ENCODE assay signal across 1 cellular context in the genomic region with DNA sequence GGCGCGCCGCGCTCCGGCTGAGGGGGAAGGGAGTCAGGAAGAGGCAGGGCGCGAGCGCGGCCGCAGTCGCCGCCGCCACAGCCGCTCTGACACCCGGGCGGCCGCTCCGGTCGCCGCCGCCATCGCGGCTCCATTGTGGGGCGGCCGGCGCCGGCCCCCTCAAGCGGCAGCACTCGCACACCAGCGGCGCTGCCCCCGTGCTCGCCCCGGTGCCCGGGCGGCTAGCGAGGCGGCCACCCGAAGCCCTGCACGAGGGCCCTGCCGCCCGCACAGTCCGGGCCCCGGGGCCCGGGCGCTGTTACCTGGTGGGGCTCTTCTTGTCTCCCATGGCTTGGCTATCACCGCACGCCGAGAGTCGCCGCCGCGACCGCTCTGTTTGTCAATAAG.
TF ChIP-seq lines count a peak whose summit lies in the region.

No MANE protein-coding gene starts in this region.

TF ChIP-seq in GM12878, 131 proteins besides CTCF, POLR2A, EP300 and RAD21 (continued from another document and continues in another):
- TF ChIP-seq, protein P1, sequence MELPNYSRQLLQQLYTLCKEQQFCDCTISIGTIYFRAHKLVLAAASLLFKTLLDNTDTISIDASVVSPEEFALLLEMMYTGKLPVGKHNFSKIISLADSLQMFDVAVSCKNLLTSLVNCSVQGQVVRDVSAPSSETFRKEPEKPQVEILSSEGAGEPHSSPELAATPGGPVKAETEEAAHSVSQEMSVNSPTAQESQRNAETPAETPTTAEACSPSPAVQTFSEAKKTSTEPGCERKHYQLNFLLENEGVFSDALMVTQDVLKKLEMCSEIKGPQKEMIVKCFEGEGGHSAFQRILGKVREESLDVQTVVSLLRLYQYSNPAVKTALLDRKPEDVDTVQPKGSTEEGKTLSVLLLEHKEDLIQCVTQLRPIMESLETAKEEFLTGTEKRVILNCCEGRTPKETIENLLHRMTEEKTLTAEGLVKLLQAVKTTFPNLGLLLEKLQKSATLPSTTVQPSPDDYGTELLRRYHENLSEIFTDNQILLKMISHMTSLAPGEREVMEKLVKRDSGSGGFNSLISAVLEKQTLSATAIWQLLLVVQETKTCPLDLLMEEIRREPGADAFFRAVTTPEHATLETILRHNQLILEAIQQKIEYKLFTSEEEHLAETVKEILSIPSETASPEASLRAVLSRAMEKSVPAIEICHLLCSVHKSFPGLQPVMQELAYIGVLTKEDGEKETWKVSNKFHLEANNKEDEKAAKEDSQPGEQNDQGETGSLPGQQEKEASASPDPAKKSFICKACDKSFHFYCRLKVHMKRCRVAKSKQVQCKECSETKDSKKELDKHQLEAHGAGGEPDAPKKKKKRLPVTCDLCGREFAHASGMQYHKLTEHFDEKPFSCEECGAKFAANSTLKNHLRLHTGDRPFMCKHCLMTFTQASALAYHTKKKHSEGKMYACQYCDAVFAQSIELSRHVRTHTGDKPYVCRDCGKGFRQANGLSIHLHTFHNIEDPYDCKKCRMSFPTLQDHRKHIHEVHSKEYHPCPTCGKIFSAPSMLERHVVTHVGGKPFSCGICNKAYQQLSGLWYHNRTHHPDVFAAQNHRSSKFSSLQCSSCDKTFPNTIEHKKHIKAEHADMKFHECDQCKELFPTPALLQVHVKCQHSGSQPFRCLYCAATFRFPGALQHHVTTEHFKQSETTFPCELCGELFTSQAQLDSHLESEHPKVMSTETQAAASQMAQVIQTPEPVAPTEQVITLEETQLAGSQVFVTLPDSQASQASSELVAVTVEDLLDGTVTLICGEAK (IDR thresholded peaks at IDR 0.05; ENCODE audit: borderline replicate concordance): no peak
- TF ChIP-seq KLF5 (IDR thresholded peaks at IDR 0.05; ENCODE audit: partially characterized antibody): no peak
- TF ChIP-seq BHLHE40 (IDR thresholded peaks at IDR 0.05; ENCODE audit: borderline replicate concordance in 1 of 2, low read depth in 2 of 2, low read length in 1 of 2): no peak
- TF ChIP-seq RUNX3 (IDR thresholded peaks at IDR 0.05; ENCODE audit: low read length): 0 out of 2 replicates have a peak, but pooled peaks have one; percentile 7
- TF ChIP-seq PML (IDR thresholded peaks at IDR 0.05; ENCODE audit: low read length): 0 out of 2 replicates have a peak, but pooled peaks have one; percentile 10
- peak; percentile 69; the same call in 1 of the 2 replicates for TF ChIP-seq YY1 (IDR thresholded peaks at IDR 0.05; ENCODE audit: low read depth, low read length)
- TF ChIP-seq TAF1 (IDR thresholded peaks at IDR 0.05; ENCODE audit: borderline replicate concordance, low read depth, low read length): peak; percentile 24; the same call in 1 of the 2 replicates
- TF ChIP-seq DPF2 (IDR thresholded peaks at IDR 0.05): no peak; the same call in 1 of the 2 replicates
- no peak for TF ChIP-seq SP1 (IDR thresholded peaks at IDR 0.05; ENCODE audit: low read depth, low read length)
- TF ChIP-seq CHD4 (IDR thresholded peaks at IDR 0.05): no peak
- TF ChIP-seq TCF3 (IDR thresholded peaks at IDR 0.05; ENCODE audit: borderline replicate concordance, insufficient read depth, low read depth, low read length): no peak
- no peak for TF ChIP-seq MEF2B (IDR thresholded peaks at IDR 0.05; ENCODE audit: partially characterized antibody, poor library complexity, severe bottlenecking)
- TF ChIP-seq ZBTB11 (CRISPR knock-in tag; IDR thresholded peaks at IDR 0.05): no peak
- TF ChIP-seq, protein P2, sequence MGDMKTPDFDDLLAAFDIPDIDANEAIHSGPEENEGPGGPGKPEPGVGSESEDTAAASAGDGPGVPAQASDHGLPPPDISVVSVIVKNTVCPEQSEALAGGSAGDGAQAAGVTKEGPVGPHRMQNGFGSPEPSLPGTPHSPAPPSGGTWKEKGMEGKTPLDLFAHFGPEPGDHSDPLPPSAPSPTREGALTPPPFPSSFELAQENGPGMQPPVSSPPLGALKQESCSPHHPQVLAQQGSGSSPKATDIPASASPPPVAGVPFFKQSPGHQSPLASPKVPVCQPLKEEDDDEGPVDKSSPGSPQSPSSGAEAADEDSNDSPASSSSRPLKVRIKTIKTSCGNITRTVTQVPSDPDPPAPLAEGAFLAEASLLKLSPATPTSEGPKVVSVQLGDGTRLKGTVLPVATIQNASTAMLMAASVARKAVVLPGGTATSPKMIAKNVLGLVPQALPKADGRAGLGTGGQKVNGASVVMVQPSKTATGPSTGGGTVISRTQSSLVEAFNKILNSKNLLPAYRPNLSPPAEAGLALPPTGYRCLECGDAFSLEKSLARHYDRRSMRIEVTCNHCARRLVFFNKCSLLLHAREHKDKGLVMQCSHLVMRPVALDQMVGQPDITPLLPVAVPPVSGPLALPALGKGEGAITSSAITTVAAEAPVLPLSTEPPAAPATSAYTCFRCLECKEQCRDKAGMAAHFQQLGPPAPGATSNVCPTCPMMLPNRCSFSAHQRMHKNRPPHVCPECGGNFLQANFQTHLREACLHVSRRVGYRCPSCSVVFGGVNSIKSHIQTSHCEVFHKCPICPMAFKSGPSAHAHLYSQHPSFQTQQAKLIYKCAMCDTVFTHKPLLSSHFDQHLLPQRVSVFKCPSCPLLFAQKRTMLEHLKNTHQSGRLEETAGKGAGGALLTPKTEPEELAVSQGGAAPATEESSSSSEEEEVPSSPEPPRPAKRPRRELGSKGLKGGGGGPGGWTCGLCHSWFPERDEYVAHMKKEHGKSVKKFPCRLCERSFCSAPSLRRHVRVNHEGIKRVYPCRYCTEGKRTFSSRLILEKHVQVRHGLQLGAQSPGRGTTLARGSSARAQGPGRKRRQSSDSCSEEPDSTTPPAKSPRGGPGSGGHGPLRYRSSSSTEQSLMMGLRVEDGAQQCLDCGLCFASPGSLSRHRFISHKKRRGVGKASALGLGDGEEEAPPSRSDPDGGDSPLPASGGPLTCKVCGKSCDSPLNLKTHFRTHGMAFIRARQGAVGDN (IDR thresholded peaks at IDR 0.05): no peak
- no peak for TF ChIP-seq BMI1 (IDR thresholded peaks at IDR 0.05; ENCODE audit: borderline replicate concordance)
- no peak for TF ChIP-seq NFYA (IDR thresholded peaks at IDR 0.05; ENCODE audit: borderline replicate concordance, low read depth, low read length)
- TF ChIP-seq RCOR1 (conservative IDR thresholded peaks at IDR 0.05; ENCODE audit: low read depth, low read length): no peak
- TF ChIP-seq POLR2AphosphoS5 (IDR thresholded peaks at IDR 0.05; ENCODE audit: low read length): peak; percentile 20; the same call in 1 of the 2 replicates
- no peak for TF ChIP-seq RFX5 (IDR thresholded peaks at IDR 0.05; ENCODE audit: low read depth, low read length)
- TF ChIP-seq SKIL (IDR thresholded peaks at IDR 0.05; ENCODE audit: low read depth, poor library complexity, severe bottlenecking): no peak
- TF ChIP-seq CHD2 (IDR thresholded peaks at IDR 0.05; ENCODE audit: borderline replicate concordance, low read depth, low read length): no peak
- TF ChIP-seq HDGF (IDR thresholded peaks at IDR 0.05): no peak
- TF ChIP-seq, protein P3, sequence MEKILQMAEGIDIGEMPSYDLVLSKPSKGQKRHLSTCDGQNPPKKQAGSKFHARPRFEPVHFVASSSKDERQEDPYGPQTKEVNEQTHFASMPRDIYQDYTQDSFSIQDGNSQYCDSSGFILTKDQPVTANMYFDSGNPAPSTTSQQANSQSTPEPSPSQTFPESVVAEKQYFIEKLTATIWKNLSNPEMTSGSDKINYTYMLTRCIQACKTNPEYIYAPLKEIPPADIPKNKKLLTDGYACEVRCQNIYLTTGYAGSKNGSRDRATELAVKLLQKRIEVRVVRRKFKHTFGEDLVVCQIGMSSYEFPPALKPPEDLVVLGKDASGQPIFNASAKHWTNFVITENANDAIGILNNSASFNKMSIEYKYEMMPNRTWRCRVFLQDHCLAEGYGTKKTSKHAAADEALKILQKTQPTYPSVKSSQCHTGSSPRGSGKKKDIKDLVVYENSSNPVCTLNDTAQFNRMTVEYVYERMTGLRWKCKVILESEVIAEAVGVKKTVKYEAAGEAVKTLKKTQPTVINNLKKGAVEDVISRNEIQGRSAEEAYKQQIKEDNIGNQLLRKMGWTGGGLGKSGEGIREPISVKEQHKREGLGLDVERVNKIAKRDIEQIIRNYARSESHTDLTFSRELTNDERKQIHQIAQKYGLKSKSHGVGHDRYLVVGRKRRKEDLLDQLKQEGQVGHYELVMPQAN (conservative IDR thresholded peaks at IDR 0.05): peak; percentile 17
- TF ChIP-seq SMAD1 (IDR thresholded peaks at IDR 0.05; ENCODE audit: low read depth, partially characterized antibody): no peak
- TF ChIP-seq SPI1 (IDR thresholded peaks at IDR 0.05; ENCODE audit: borderline replicate concordance, insufficient read depth, low read depth, low read length): no peak
- TF ChIP-seq CBX3 (IDR thresholded peaks at IDR 0.05; ENCODE audit: borderline replicate concordance, low read depth): no peak
- TF ChIP-seq SUPT20H (IDR thresholded peaks at IDR 0.05; ENCODE audit: borderline replicate concordance, control insufficient read depth, low read depth, low read length): no peak
- no peak for TF ChIP-seq SIN3A (IDR thresholded peaks at IDR 0.05; ENCODE audit: low read depth, low read length)
- TF ChIP-seq, protein P4, sequence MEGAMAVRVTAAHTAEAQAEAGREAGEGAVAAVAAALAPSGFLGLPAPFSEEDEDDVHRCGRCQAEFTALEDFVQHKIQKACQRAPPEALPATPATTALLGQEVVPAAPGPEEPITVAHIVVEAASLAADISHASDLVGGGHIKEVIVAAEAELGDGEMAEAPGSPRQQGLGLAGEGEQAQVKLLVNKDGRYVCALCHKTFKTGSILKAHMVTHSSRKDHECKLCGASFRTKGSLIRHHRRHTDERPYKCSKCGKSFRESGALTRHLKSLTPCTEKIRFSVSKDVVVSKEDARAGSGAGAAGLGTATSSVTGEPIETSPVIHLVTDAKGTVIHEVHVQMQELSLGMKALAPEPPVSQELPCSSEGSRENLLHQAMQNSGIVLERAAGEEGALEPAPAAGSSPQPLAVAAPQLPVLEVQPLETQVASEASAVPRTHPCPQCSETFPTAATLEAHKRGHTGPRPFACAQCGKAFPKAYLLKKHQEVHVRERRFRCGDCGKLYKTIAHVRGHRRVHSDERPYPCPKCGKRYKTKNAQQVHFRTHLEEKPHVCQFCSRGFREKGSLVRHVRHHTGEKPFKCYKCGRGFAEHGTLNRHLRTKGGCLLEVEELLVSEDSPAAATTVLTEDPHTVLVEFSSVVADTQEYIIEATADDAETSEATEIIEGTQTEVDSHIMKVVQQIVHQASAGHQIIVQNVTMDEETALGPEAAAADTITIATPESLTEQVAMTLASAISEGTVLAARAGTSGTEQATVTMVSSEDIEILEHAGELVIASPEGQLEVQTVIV (IDR thresholded peaks at IDR 0.05; ENCODE audit: borderline replicate concordance, partially characterized antibody): no peak
